In the genomic region with DNA sequence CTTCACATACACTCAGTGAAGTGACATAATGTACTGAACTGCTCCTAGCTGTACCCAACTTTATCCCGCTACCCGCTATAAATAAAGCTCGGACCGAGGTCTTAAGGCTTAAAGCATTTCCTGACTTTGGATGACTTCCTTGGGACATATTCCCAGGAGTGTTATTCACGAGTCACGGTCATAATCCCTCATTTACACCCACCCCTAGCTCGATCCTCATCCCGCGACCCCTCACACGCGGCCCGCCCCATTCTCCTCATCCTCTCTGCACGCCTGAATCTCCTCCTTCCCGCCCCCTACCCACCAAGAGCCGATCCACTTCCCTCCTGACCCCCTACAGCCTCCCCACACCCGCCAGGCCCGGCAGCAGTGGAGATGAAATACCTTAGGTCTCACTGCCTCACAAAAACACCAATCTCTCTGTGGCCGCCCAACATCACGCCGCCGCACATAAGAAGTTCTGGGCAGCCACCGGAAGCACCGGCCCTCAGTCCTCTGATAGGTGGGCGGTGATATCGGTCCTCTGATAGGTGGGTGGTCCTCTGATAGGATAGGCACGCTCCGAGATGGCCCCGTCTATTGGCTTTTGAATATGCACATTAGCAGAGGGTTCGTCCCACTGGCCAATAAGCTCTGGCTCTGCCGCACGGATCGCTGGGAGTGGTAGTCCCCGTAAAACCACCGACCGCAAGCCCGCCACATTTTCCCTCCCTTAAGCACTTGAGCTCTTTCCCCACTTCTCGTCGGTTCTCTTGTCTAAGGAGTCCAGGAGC, we compare ENCODE assay signal across 1 cellular context.
TF ChIP-seq lines count a peak whose summit lies in the region.

TSS of gene WDCP (minus strand) at position 462 of the 773 bp plus-strand sequence. CDS start 7,897 bp downstream, outside the sequence.

TF ChIP-seq in HepG2, 621 proteins besides CTCF, POLR2A, EP300 and RAD21 (continued from another document):
- TF ChIP-seq, protein P1, sequence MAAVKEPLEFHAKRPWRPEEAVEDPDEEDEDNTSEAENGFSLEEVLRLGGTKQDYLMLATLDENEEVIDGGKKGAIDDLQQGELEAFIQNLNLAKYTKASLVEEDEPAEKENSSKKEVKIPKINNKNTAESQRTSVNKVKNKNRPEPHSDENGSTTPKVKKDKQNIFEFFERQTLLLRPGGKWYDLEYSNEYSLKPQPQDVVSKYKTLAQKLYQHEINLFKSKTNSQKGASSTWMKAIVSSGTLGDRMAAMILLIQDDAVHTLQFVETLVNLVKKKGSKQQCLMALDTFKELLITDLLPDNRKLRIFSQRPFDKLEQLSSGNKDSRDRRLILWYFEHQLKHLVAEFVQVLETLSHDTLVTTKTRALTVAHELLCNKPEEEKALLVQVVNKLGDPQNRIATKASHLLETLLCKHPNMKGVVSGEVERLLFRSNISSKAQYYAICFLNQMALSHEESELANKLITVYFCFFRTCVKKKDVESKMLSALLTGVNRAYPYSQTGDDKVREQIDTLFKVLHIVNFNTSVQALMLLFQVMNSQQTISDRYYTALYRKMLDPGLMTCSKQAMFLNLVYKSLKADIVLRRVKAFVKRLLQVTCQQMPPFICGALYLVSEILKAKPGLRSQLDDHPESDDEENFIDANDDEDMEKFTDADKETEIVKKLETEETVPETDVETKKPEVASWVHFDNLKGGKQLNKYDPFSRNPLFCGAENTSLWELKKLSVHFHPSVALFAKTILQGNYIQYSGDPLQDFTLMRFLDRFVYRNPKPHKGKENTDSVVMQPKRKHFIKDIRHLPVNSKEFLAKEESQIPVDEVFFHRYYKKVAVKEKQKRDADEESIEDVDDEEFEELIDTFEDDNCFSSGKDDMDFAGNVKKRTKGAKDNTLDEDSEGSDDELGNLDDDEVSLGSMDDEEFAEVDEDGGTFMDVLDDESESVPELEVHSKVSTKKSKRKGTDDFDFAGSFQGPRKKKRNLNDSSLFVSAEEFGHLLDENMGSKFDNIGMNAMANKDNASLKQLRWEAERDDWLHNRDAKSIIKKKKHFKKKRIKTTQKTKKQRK (IDR thresholded peaks at IDR 0.05; ENCODE audit: low read length) = no peak; the same call in 1 of the 2 replicates
- no peak for TF ChIP-seq MBNL3 (CRISPR knock-in tag; conservative IDR thresholded peaks at IDR 0.05)
- TF ChIP-seq ZBTB20 (CRISPR knock-in tag; IDR thresholded peaks at IDR 0.05; ENCODE audit: borderline replicate concordance, low read depth) = no peak
- TF ChIP-seq ZSCAN21 (CRISPR knock-in tag; IDR thresholded peaks at IDR 0.05; ENCODE audit: borderline replicate concordance) = peak; percentile 70
- TF ChIP-seq FOSL1 (CRISPR knock-in tag; IDR thresholded peaks at IDR 0.05; ENCODE audit: borderline replicate concordance) = no peak
- TF ChIP-seq ZNF431 (CRISPR knock-in tag; IDR thresholded peaks at IDR 0.05; ENCODE audit: borderline replicate concordance, low read depth) = no peak
- no peak for TF ChIP-seq ZIK1 (CRISPR knock-in tag; IDR thresholded peaks at IDR 0.05; ENCODE audit: borderline replicate concordance, low read depth)
- TF ChIP-seq, protein P2, sequence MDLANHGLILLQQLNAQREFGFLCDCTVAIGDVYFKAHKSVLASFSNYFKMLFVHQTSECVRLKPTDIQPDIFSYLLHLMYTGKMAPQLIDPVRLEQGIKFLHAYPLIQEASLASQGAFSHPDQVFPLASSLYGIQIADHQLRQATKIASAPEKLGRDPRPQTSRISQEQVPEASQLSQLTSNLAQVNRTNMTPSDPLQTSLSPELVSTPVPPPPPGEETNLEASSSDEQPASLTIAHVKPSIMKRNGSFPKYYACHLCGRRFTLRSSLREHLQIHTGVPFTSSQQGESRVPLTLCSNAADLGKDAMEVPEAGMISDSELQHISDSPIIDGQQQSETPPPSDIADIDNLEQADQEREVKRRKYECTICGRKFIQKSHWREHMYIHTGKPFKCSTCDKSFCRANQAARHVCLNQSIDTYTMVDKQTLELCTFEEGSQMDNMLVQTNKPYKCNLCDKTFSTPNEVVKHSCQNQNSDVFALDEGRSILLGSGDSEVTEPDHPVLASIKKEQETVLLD (CRISPR knock-in tag; IDR thresholded peaks at IDR 0.05; ENCODE audit: low read depth) = no peak
- TF ChIP-seq ZNF292 (CRISPR knock-in tag; IDR thresholded peaks at IDR 0.05; ENCODE audit: borderline replicate concordance, low read depth) = no peak
- TF ChIP-seq FIP1L1 (IDR thresholded peaks at IDR 0.05; ENCODE audit: borderline replicate concordance, insufficient read depth, low read depth, low read length) = no peak
- TF ChIP-seq PLRG1 (conservative IDR thresholded peaks at IDR 0.05) = no peak
- TF ChIP-seq, protein P3, sequence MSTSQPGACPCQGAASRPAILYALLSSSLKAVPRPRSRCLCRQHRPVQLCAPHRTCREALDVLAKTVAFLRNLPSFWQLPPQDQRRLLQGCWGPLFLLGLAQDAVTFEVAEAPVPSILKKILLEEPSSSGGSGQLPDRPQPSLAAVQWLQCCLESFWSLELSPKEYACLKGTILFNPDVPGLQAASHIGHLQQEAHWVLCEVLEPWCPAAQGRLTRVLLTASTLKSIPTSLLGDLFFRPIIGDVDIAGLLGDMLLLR (CRISPR knock-in tag; IDR thresholded peaks at IDR 0.05) = peak; percentile 86; the same call in 1 of the 2 replicates
- peak; percentile 87; the same call in 1 of the 2 replicates for TF ChIP-seq ZNF691 (CRISPR knock-in tag; IDR thresholded peaks at IDR 0.05; ENCODE audit: borderline replicate concordance, low read depth)
- no peak for TF ChIP-seq ZNF646 (CRISPR knock-in tag; IDR thresholded peaks at IDR 0.05)
